ENCODE assay signal across 11 cellular contexts in genomic region chr7:136267822-136268221, GRCh38.
"Had no signal": no experiment of that assay in that cellular context is flagged by ENCODE, and none has a peak within 500 bp of the region (broad histone marks: within the 10 kb centered on the region; RNA-seq: fewer than 3 reads in every experiment).

No MANE protein-coding gene starts in this region.

- ATAC-seq: GM23338, HCT116 had no signal

- H3K36me3 ChIP-seq: HAP-1 had no signal

- H3K4me1 ChIP-seq: HAP-1 had no signal

- DNase-seq: GM23248, GOT3, H7, H9, HCEC 1CT, HFFc6 had no signal

- H3K4me3 ChIP-seq: GM23248, GM23338, HAP-1 had no signal

- H2AFZ ChIP-seq: GM23248, GM23338 had no signal

- H3K27ac ChIP-seq: GM23248 had no signal

- H3K9ac ChIP-seq: GM23248 had no signal

- H3K4me2 ChIP-seq: GM23338 had no signal

- H3K9me3 ChIP-seq: HAP-1 had no signal

- FAIRE-seq: H1, H54 had no signal
